ENCODE assay signal across 8 cellular contexts in genomic region chr3:141011511-141012262, GRCh38. TPM values are rescaled to one million over a fixed set of nuclear protein-coding genes. Genes with fewer than 3 reads are reported as not detected.
DNase-seq lines count a peak whose midpoint lies in the region; ATAC-seq and TF ChIP-seq lines count a peak whose summit lies in the region.

No MANE protein-coding gene starts in this region.

- H3K4me3 ChIP-seq in H7 (ENCODE audit: insufficient read depth, low read depth, low read length): no peak overlapping the region
- H3K4me3 ChIP-seq in adipocyte (ENCODE audit: low read length): no peak overlapping the region
- H3K4me3 ChIP-seq in retinal pigment epithelial cell (ENCODE audit: low read length): no peak overlapping the region

- no peaks in the 10 kb centered on the region; the same call in 1 of the 2 replicates for H3K27me3 ChIP-seq in H7 (ENCODE audit: control insufficient read depth, insufficient read depth, low read length)
- peaks cover 16% of the 10 kb centered on the region for H3K27me3 ChIP-seq in adipocyte (replicated peaks; ENCODE audit: control insufficient read depth, insufficient read depth, low read length)

- intact Hi-C loops in left ventricle myocardium superior (cut with micrococcal nuclease): loop anchor here (10.0 kb wide), 1 partner anchor 93 kb away; no protein-coding TSS in a partner anchor

- TF ChIP-seq CTCF in retinal pigment epithelial cell (conservative IDR thresholded peaks at IDR 0.05; ENCODE audit: low read depth, low read length): peak; percentile 96

- H3K36me3 ChIP-seq in H7 (replicated peaks; ENCODE audit: control insufficient read depth, insufficient read depth, low read length) (no peaks in the 10 kb centered on the region), adipocyte (ENCODE audit: control insufficient read depth, insufficient read depth, low read length, severe bottlenecking) (no peaks in the 10 kb centered on the region)

- peak; percentile 77 for ATAC-seq in left ventricle myocardium superior

- DNase-seq in Daoy (ENCODE audit: low read depth): peak; percentile 74
- DNase-seq in H7: peak; percentile 69
- peak; percentile 50 for DNase-seq in NCI-H1105 (lab: John Stamatoyannopoulos, UW)
- DNase-seq in T-helper 1 cell: peak; percentile 24 to 65 (median 52)
- peak; percentile 88 for DNase-seq in adipocyte (ENCODE audit: low read depth)
- DNase-seq in left ventricle myocardium superior: peak; percentile 90
- DNase-seq in retinal pigment epithelial cell (ENCODE audit: low read depth): no peak
- DNase-seq in epidermal melanocyte (ENCODE audit: insufficient read length, low spot score): no peak

- no peaks in the 10 kb centered on the region for H3K4me1 ChIP-seq in adipocyte (ENCODE audit: control insufficient read depth, insufficient read depth, low read length)

- no peak overlapping the region for H3K9ac ChIP-seq in adipocyte (ENCODE audit: low read length)

- H3K9me3 ChIP-seq in adipocyte (ENCODE audit: control insufficient read depth, low read length): no peaks in the 10 kb centered on the region

RNA-seq across cellular contexts. Expression of gene SPSB4, which starts 39.5 kb away (rescaled TPM):
- total RNA-seq in Daoy (2014; rRNA removed; shearing (Covaris generic)): 2.3 and 2.4 TPM in 2 replicates
- total RNA-seq in H7 (2014; rRNA removed; shearing (Covaris generic)): 35.1 and 35.6 TPM in 2 replicates
- total RNA-seq in left ventricle myocardium superior: 5.3 TPM

Comparison
In these comparisons a context has a peak if more than half of its experiments do, and no peak if none do; other contexts are left out.
1. DNase-seq: peak in Daoy (single experiment), H7 (single experiment), NCI-H1105 (single experiment), T-helper 1 cell (5 of 5), adipocyte (single experiment) and left ventricle myocardium superior (single experiment); none in retinal pigment epithelial cell (single experiment) and epidermal melanocyte (single experiment).